In genomic region chr12:55743131-55743921, GRCh38 we compare ENCODE assay signal across 8 cellular contexts. TPM values are rescaled to one million over a fixed set of nuclear protein-coding genes. Genes with fewer than 3 reads are reported as not detected.
A peak's percentile ranks its signal among the peaks of the same experiment; 100 is the strongest.
DNase-seq lines count a peak whose midpoint lies in the region; ATAC-seq and TF ChIP-seq lines count a peak whose summit lies in the region.

No MANE protein-coding gene starts in this region.

- peak; percentile 58 for ATAC-seq in GM19035 (IDR thresholded peaks at IDR 0.05; ENCODE audit: unreplicated experiment)
- peak; percentile 48 for ATAC-seq in HG03442 (IDR thresholded peaks at IDR 0.05; ENCODE audit: unreplicated experiment)
- peak; percentile 58 for ATAC-seq in activated naive CD8-positive, alpha-beta T cell treated with anti-CD3 and anti-CD28 coated beads, Interleukin-2, amount 10 ng/mL, durations not matched to agents 7 days and 5 days (ENCODE audit: low read depth)
- ATAC-seq in left ventricle myocardium superior: peak; percentile 19

- POLR2A ChIA-PET in activated naive CD8-positive, alpha-beta T cell treated with anti-CD3 and anti-CD28 coated beads, Interleukin-2, amount 10 ng/mL, durations not matched to agents 7 days and 5 days (lab: Charles Lee): interaction anchor here (0.6 to 2.4 kb wide), 10 partner anchors 8 to 202 kb away, joined by 3 to 11 read pairs (median 5); partner anchors contain the start of genes CD63, ORMDL2, PYM1 and SARNP

- TF ChIP-seq CTCF in C4-2B (conservative IDR thresholded peaks at IDR 0.05): peak; percentile 24

- peak overlapping the region; percentile 73 for H3K27ac Mint-ChIP-seq in activated naive CD8-positive, alpha-beta T cell treated with anti-CD3 and anti-CD28 coated beads, Interleukin-2, amount 10 ng/mL, durations not matched to agents 7 days and 5 days

- peak overlapping the region; percentile 87 for H3K4me3 Mint-ChIP-seq in activated naive CD8-positive, alpha-beta T cell treated with anti-CD3 and anti-CD28 coated beads, Interleukin-2, amount 10 ng/mL, durations not matched to agents 7 days and 5 days

- peak overlapping the region; percentile 76 for H3K27ac ChIP-seq in C4-2B

- DNase-seq in SIG-M5 treated with dmso at 0.1 percent for 504 hours (lab: John Stamatoyannopoulos, UW; ENCODE audit: unreplicated experiment): peak; percentile 67
- peak; percentile 73 for DNase-seq in activated naive CD8-positive, alpha-beta T cell treated with anti-CD3 and anti-CD28 coated beads, Interleukin-2, amount 10 ng/mL, durations not matched to agents 7 days and 5 days
- peak; percentile 75 for DNase-seq in left ventricle myocardium superior
- DNase-seq in retina: peak; percentile 80
- no peak for DNase-seq in A172 (ENCODE audit: low spot score)

- peaks cover 35% of the 10 kb centered on the region for H3K4me1 Mint-ChIP-seq in activated naive CD8-positive, alpha-beta T cell treated with anti-CD3 and anti-CD28 coated beads, Interleukin-2, amount 10 ng/mL, durations not matched to agents 7 days and 5 days

- no peaks in the 10 kb centered on the region for H3K9me3 Mint-ChIP-seq in activated naive CD8-positive, alpha-beta T cell treated with anti-CD3 and anti-CD28 coated beads, Interleukin-2, amount 10 ng/mL, durations not matched to agents 7 days and 5 days

- no peaks in the 10 kb centered on the region for H3K36me3 Mint-ChIP-seq in activated naive CD8-positive, alpha-beta T cell treated with anti-CD3 and anti-CD28 coated beads, Interleukin-2, amount 10 ng/mL, durations not matched to agents 7 days and 5 days

- intact Hi-C loops in left ventricle myocardium superior (cut with micrococcal nuclease): loop anchor here (5.0 kb wide), 1 partner anchor 194 kb away; no protein-coding TSS in a partner anchor

- H3K27me3 Mint-ChIP-seq in activated naive CD8-positive, alpha-beta T cell treated with anti-CD3 and anti-CD28 coated beads, Interleukin-2, amount 10 ng/mL, durations not matched to agents 7 days and 5 days: peaks cover 4% of the 10 kb centered on the region

RNA-seq across cellular contexts. Expression of gene GDF11, which starts 0.4 kb away (rescaled TPM):
- 10 to 100 TPM; 10.2 to 11.5 TPM for total RNA-seq in activated naive CD8-positive, alpha-beta T cell treated with anti-CD3 and anti-CD28 coated beads, Interleukin-2, amount 10 ng/mL, durations not matched to agents 7 days and 5 days
- total RNA-seq in left ventricle myocardium superior: 8.9 TPM
- 2.6 and 7.0 TPM in 2 replicates for total RNA-seq in A172 (2014; rRNA removed; shearing (Covaris generic))

RNA-seq across cellular contexts. Expression of gene CD63, which starts 14.5 kb away (rescaled TPM):
- total RNA-seq in activated naive CD8-positive, alpha-beta T cell treated with anti-CD3 and anti-CD28 coated beads, Interleukin-2, amount 10 ng/mL, durations not matched to agents 7 days and 5 days: 100 to 1,000 TPM; 150 to 165 TPM
- 733 TPM for total RNA-seq in left ventricle myocardium superior
- total RNA-seq in A172 (2014; rRNA removed; shearing (Covaris generic)): 1,213 and 1,362 TPM in 2 replicates

RNA-seq across cellular contexts. Expression of gene RDH5, which starts 23.1 kb away (rescaled TPM):
- total RNA-seq in activated naive CD8-positive, alpha-beta T cell treated with anti-CD3 and anti-CD28 coated beads, Interleukin-2, amount 10 ng/mL, durations not matched to agents 7 days and 5 days: 10 to 100 TPM; 19.0 to 21.2 TPM
- total RNA-seq in left ventricle myocardium superior: 13.5 TPM
- 2.7 and 7.5 TPM in 2 replicates for total RNA-seq in A172 (2014; rRNA removed; shearing (Covaris generic))

RNA-seq across cellular contexts. Expression of gene BLOC1S1, which starts 27.5 kb away (rescaled TPM):
- total RNA-seq in activated naive CD8-positive, alpha-beta T cell treated with anti-CD3 and anti-CD28 coated beads, Interleukin-2, amount 10 ng/mL, durations not matched to agents 7 days and 5 days: 100 to 1,000 TPM; 116 to 135 TPM
- 124 TPM for total RNA-seq in left ventricle myocardium superior
- 96.1 and 135 TPM in 2 replicates for total RNA-seq in A172 (2014; rRNA removed; shearing (Covaris generic))

RNA-seq across cellular contexts. Expression of gene ITGA7, which starts 35.6 kb away (rescaled TPM):
- total RNA-seq in activated naive CD8-positive, alpha-beta T cell treated with anti-CD3 and anti-CD28 coated beads, Interleukin-2, amount 10 ng/mL, durations not matched to agents 7 days and 5 days: 1 to 10 TPM; 4.1 to 4.2 TPM
- 488 TPM for total RNA-seq in left ventricle myocardium superior
- 7.8 and 10.7 TPM in 2 replicates for total RNA-seq in A172 (2014; rRNA removed; shearing (Covaris generic))
